Comparison of ENCODE assay signal across 18 cellular contexts in the genomic region with DNA sequence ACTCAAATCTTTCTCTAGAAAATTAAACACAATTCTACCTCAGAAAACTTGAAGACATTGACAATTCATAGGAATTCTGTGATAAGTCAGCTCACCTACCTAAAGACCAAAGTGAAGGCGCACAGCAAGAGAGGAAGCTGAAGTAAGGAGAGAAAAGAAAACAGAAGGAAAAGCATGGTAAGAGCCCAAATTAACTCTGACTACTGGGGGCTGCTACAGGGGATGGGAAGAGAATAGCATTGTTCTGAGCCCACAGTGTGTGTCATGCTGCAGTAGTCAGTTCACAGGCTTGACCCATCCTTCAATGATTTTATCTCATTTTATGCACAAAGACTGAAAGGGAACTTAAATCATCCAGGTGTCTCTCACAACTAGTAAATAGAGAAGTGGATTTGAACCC.
DNase-seq lines count a peak whose midpoint lies in the region; ATAC-seq and TF ChIP-seq lines count a peak whose summit lies in the region.
"Had no signal": no experiment of that assay in that cellular context is flagged by ENCODE, and none has a peak within 500 bp of the region (broad histone marks: within the 10 kb centered on the region; RNA-seq: fewer than 3 reads in every experiment).

No MANE protein-coding gene starts in this region.

- H3K36me3 Mint-ChIP-seq in endothelial cell (ENCODE audit: low read depth, unreplicated experiment), result no peaks in the 10 kb centered on the region
- H3K36me3 Mint-ChIP-seq: CD14-positive monocyte had no signal

- H3K4me3 Mint-ChIP-seq in endothelial cell (ENCODE audit: unreplicated experiment), result no peak overlapping the region
- H3K4me3 Mint-ChIP-seq: CD14-positive monocyte, HFFc6 had no signal

- no peak overlapping the region for H4K8ac ChIP-seq in mesendoderm (ENCODE audit: low read depth, low read length)

- H4K5ac ChIP-seq in mesendoderm (ENCODE audit: low read length), result no peak overlapping the region

- no peak for TF ChIP-seq CTCF in endothelial cell (IDR thresholded peaks at IDR 0.05; ENCODE audit: unreplicated experiment)
- TF ChIP-seq CTCF in mucosa of descending colon (IDR thresholded peaks at IDR 0.05), result no peak

- no peak overlapping the region for H2BK120ac ChIP-seq in mesendoderm (ENCODE audit: low read depth, low read length)

- H3K9me3 ChIP-seq in HUES6 (ENCODE audit: control insufficient read depth, insufficient read depth, low read depth, low read length), result no peaks in the 10 kb centered on the region; the same call in 1 of the 2 replicates
- no peaks in the 10 kb centered on the region for H3K9me3 ChIP-seq in mucosa of descending colon
- H3K9me3 ChIP-seq: SK-N-SH had no signal

- H2BK5ac ChIP-seq in mesendoderm (ENCODE audit: low read length), result no peak overlapping the region

- H3K27ac ChIP-seq in HUES6 (ENCODE audit: low read depth, low read length), result peak overlapping the region; percentile 92
- H3K27ac ChIP-seq in mesendoderm (ENCODE audit: low read depth, low read length), result no peak overlapping the region

- H3K4ac ChIP-seq in mesendoderm (ENCODE audit: low read depth, low read length), result no peak overlapping the region

- no peaks in the 10 kb centered on the region for H3K79me2 ChIP-seq in mesendoderm (ENCODE audit: control insufficient read depth, insufficient read depth, low read length)

- H3K4me1 ChIP-seq in HUES6 (ENCODE audit: control insufficient read depth, insufficient read depth, low read length), result peaks cover 54% of the 10 kb centered on the region
- no peaks in the 10 kb centered on the region for H3K4me1 ChIP-seq in mesendoderm (ENCODE audit: control insufficient read depth, low read depth, low read length)
- H3K4me1 ChIP-seq in mucosa of descending colon (ENCODE audit: low read depth), result no peaks in the 10 kb centered on the region

- H3K79me1 ChIP-seq in mesendoderm (ENCODE audit: low read length), result no peaks in the 10 kb centered on the region

- H3K9me3 Mint-ChIP-seq in endothelial cell (ENCODE audit: unreplicated experiment), result no peaks in the 10 kb centered on the region
- H3K9me3 Mint-ChIP-seq: CD14-positive monocyte, HFFc6 had no signal

- H3K9ac ChIP-seq in HUES6 (ENCODE audit: low read length) (no peak overlapping the region), mesendoderm (ENCODE audit: low read length) (no peak overlapping the region)
- H3K9ac ChIP-seq: SK-N-SH had no signal

- H3K18ac ChIP-seq in mesendoderm (ENCODE audit: low read length), result no peak overlapping the region

- H3K56ac ChIP-seq in mesendoderm (ENCODE audit: low read length), result no peak overlapping the region

- no peak overlapping the region for H3K4me2 ChIP-seq in mesendoderm (ENCODE audit: low read length)
- H3K4me2 ChIP-seq: SK-N-SH had no signal

- no peak overlapping the region for H3K23ac ChIP-seq in mesendoderm (ENCODE audit: low read length)

- H3K27me3 Mint-ChIP-seq in endothelial cell (ENCODE audit: unreplicated experiment), result peaks cover 1% of the 10 kb centered on the region

- WGBS in mesendoderm (ENCODE audit: extremely low coverage, insufficient coverage, low lambda C conversion rate), result no CpG with 5 or more reads among the region's 1 CpG

- H2AK5ac ChIP-seq in mesendoderm (ENCODE audit: low read length), result no peak overlapping the region

- no peak overlapping the region for H2BK15ac ChIP-seq in mesendoderm (replicated peaks; ENCODE audit: low read depth)

- H3K4me3 ChIP-seq in HUES6 (ENCODE audit: low read depth, low read length) (no peak overlapping the region), mesendoderm (ENCODE audit: low read length) (no peak overlapping the region), mucosa of descending colon (no peak overlapping the region)

- H3K36me3 ChIP-seq in HUES6 (ENCODE audit: control insufficient read depth, insufficient read depth, low read length), result no peaks in the 10 kb centered on the region
- H3K36me3 ChIP-seq in mesendoderm (ENCODE audit: control insufficient read depth, insufficient read depth, low read length), result no peaks in the 10 kb centered on the region
- no peaks in the 10 kb centered on the region for H3K36me3 ChIP-seq in mucosa of descending colon (ENCODE audit: low read depth)

- ATAC-seq in HG02678 (IDR thresholded peaks at IDR 0.05; ENCODE audit: unreplicated experiment), result no peak
- ATAC-seq in mucosa of descending colon, result no peak

- H3K4me1 Mint-ChIP-seq in endothelial cell (ENCODE audit: unreplicated experiment), result peaks cover 7% of the 10 kb centered on the region

- DNase-seq in ELR (ENCODE audit: low read depth), result peak; percentile 19
- DNase-seq in endothelial cell (ENCODE audit: low spot score), result no peak
- peak; percentile 58 for DNase-seq in mesendoderm
- no peak for DNase-seq in mucosa of descending colon
- no peak for DNase-seq in activated CD4-positive, CD25-positive, alpha-beta regulatory T cell (lab: John Stamatoyannopoulos, UW)
- DNase-seq in COLO668 (lab: John Stamatoyannopoulos, UW; ENCODE audit: unreplicated experiment), result no peak
- DNase-seq: COR-L47, GOT3, HFFc6, NCI-H1105 treated with DMSO at 0.1 percent for 48 hours, NCI-H1694 treated with DMSO at 0.1 percent for 48 hours, NCI-H2107, NCI-H69, Right ventricle myocardium superior, SK-N-SH had no signal

- intact Hi-C loops in mucosa of descending colon (cut with DNase I, micrococcal nuclease), result no loop called here

- H3K27me3 ChIP-seq in HUES6 (ENCODE audit: control insufficient read depth, insufficient read depth, low read length) (no peaks in the 10 kb centered on the region), mesendoderm (ENCODE audit: insufficient read depth, low read length, poor library complexity) (no peaks in the 10 kb centered on the region)

- peak overlapping the region; percentile 22 for H3K27ac Mint-ChIP-seq in endothelial cell (ENCODE audit: unreplicated experiment)
- H3K27ac Mint-ChIP-seq: HFFc6 had no signal

Comparison
In these comparisons a context has a peak if more than half of its experiments do, and no peak if none do; other contexts are left out.
1. DNase-seq: peak in ELR (single experiment) and mesendoderm (single experiment); none in endothelial cell (single experiment), mucosa of descending colon (0 of 3), activated CD4-positive, CD25-positive, alpha-beta regulatory T cell (0 of 4) and COLO668 (single experiment).